Comparison of ENCODE assay signal across 8 cellular contexts in the genomic region with DNA sequence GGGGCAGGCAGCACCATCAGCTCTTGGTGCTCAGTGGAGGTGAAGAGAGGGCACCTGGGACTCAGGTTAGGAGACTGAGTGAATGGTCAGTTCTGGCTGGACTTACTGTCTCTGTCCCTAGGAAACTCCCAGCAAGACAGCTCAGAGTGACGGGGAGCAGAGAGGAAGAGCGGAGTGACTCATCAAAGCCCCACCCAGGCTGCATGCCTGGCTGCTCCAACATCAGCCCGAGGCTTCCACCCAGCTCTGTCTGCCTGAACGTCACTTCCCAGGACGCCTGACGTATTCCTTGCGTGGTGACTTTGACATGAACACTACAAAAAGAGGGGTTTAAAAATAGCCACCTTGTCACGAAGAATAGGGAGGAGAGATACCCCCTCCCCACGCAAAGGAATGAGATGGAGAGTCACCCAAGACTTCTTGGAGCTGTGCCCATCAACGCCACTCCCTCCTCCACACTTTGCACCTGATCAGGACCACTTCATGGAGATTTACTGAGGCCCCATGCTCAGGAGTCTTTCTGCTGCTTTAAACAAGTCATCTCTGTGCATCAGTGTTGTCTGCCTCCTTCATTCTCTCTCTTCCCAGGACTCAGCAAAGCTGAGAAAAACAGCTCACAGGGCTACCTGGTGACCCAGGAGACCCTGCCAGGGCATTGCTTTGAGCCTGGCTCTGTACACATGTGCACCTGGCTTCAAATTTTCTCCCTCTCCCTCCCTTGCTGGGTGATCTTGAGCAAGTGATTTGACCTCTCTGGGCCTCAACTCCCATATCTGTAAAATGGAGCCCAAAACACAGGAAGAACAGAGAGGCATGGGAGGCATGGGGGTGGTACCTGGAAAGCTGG.
DNase-seq lines count a peak whose midpoint lies in the region; ATAC-seq and TF ChIP-seq lines count a peak whose summit lies in the region.

No MANE protein-coding gene starts in this region.

- WGBS in ovary, 3 donors = 11 to 14% (median 13%) methylated on average over 10 of the region's 10 CpGs

- H3K36me3 Mint-ChIP-seq in natural killer cell treated with Interleukin-12 subunit alpha and Interleukin-12 subunit beta and Interleukin-15 and Interleukin-18, amount 100 ng/mL, for 72 hours = no peaks in the 10 kb centered on the region

- H3K27me3 Mint-ChIP-seq in natural killer cell treated with Interleukin-12 subunit alpha and Interleukin-12 subunit beta and Interleukin-15 and Interleukin-18, amount 100 ng/mL, for 72 hours = peaks cover 10 to 22% of the 10 kb centered on the region in 2 donors

- no peak overlapping the region for H3K27ac ChIP-seq in ovary

- TF ChIP-seq POLR2A in ovary (IDR thresholded peaks at IDR 0.05) = no peak

- peaks cover 0 to 5% of the 10 kb centered on the region in 2 donors for H3K4me1 Mint-ChIP-seq in natural killer cell treated with Interleukin-12 subunit alpha and Interleukin-12 subunit beta and Interleukin-15 and Interleukin-18, amount 100 ng/mL, for 72 hours (ENCODE audit: low read depth in 2 of 2)

- H3K27me3 ChIP-seq in ovary = no peaks in the 10 kb centered on the region

- H3K4me3 ChIP-seq in fibroblast of pulmonary artery (replicated peaks; ENCODE audit: low read depth, low read length) = no peak overlapping the region
- H3K4me3 ChIP-seq in ovary = no peak overlapping the region

- TF ChIP-seq EP300 in ovary (IDR thresholded peaks at IDR 0.05) = peak; percentile 54

- DNase-seq in COLO668 (lab: John Stamatoyannopoulos, UW; ENCODE audit: unreplicated experiment) (peak; percentile 17), RKO (ENCODE audit: low spot score) (peak; percentile 90), fibroblast of pulmonary artery (ENCODE audit: low read depth) (peak; percentile 97), ovary (peak; percentile 32 to 73 (median 61)), GDM1 (lab: John Stamatoyannopoulos, UW) (no peak)
- no peak for DNase-seq in natural killer cell treated with Interleukin-12 subunit alpha and Interleukin-12 subunit beta and Interleukin-15 and Interleukin-18, amount 100 ng/mL, for 72 hours (ENCODE audit: low spot score)

- H3K4me3 Mint-ChIP-seq in natural killer cell treated with Interleukin-12 subunit alpha and Interleukin-12 subunit beta and Interleukin-15 and Interleukin-18, amount 100 ng/mL, for 72 hours = no peak overlapping the region

- no peaks in the 10 kb centered on the region for H3K36me3 ChIP-seq in ovary

- no peak for ATAC-seq in HG03460 (IDR thresholded peaks at IDR 0.05; ENCODE audit: unreplicated experiment)
- no peak for ATAC-seq in natural killer cell treated with Interleukin-12 subunit alpha and Interleukin-12 subunit beta and Interleukin-15 and Interleukin-18, amount 100 ng/mL, for 72 hours
- no peak for ATAC-seq in GM21528 (IDR thresholded peaks at IDR 0.05; ENCODE audit: low FRiP score, unreplicated experiment)

- H3K9me3 ChIP-seq in ovary = no peaks in the 10 kb centered on the region

- intact Hi-C loops in ovary (cut with DNase I) = no loop called here

- no peak for TF ChIP-seq CTCF in fibroblast of pulmonary artery (IDR thresholded peaks at IDR 0.05; ENCODE audit: low read length, missing control alignments)
- no peak for TF ChIP-seq CTCF in ovary (IDR thresholded peaks at IDR 0.05)

- H3K27ac Mint-ChIP-seq in natural killer cell treated with Interleukin-12 subunit alpha and Interleukin-12 subunit beta and Interleukin-15 and Interleukin-18, amount 100 ng/mL, for 72 hours = no peak overlapping the region

- peaks cover 6% of the 10 kb centered on the region for H3K4me1 ChIP-seq in ovary (ENCODE audit: insufficient read depth)

- H3K9me3 Mint-ChIP-seq in natural killer cell treated with Interleukin-12 subunit alpha and Interleukin-12 subunit beta and Interleukin-15 and Interleukin-18, amount 100 ng/mL, for 72 hours = no peaks in the 10 kb centered on the region

Comparison
In these comparisons a context has a peak if more than half of its experiments do, and no peak if none do; other contexts are left out.
1. DNase-seq: peak in COLO668 (single experiment), RKO (single experiment), fibroblast of pulmonary artery (single experiment) and ovary (5 of 5); none in natural killer cell treated with Interleukin-12 subunit alpha and Interleukin-12 subunit beta and Interleukin-15 and Interleukin-18, amount 100 ng/mL, for 72 hours (single experiment) and GDM1 (single experiment).